Comparison of ENCODE assay signal across 33 cellular contexts in genomic region chr1:168897249-168897648, GRCh38.
"Had no signal": no experiment of that assay in that cellular context is flagged by ENCODE, and none has a peak within 500 bp of the region (broad histone marks: within the 10 kb centered on the region; RNA-seq: fewer than 3 reads in every experiment).

No MANE protein-coding gene starts in this region.

- H3K9me3 ChIP-seq: esophagus muscularis mucosa, gastrocnemius medialis, heart left ventricle had no signal

- H3K4me1 ChIP-seq: esophagus muscularis mucosa had no signal

- H3K4me3 Mint-ChIP-seq: activated CD4-positive, alpha-beta memory T cell treated with anti-CD3 and anti-CD28 coated beads for 36 hours; activated CD4-positive, alpha-beta T cell treated with anti-CD3 and anti-CD28 coated beads for 36 hours; activated CD4-positive, alpha-beta T cell treated with anti-CD3 and anti-CD28 coated beads, Interleukin-2, amount 10 ng/mL, durations not matched to agents 24 days and 14 days; activated CD8-positive, alpha-beta memory T cell treated with anti-CD3 and anti-CD28 coated beads, Interleukin-2, amount 10 ng/mL, durations not matched to agents 7 days and 5 days; activated CD8-positive, alpha-beta T cell treated with anti-CD3 and anti-CD28 coated beads, Interleukin-2, amount 10 ng/mL, durations not matched to agents 7 days and 5 days; activated naive CD4-positive, alpha-beta T cell treated with anti-CD3 and anti-CD28 coated beads for 36 hours; activated naive CD4-positive, alpha-beta T cell treated with anti-CD3 and anti-CD28 coated beads, Interleukin-2, amount 50 U/mL, for 24 hours; activated naive CD8-positive, alpha-beta T cell treated with anti-CD3 and anti-CD28 coated beads, Interleukin-2, amount 10 ng/mL, durations not matched to agents 7 days and 5 days; activated T-helper 1 cell treated with anti-CD3 and anti-CD28 coated beads, Interleukin-12 subunit alpha, Interleukin-12 subunit beta, Interleukin-2, Interleukin-4 antibody, amounts not matched to agents 30 ng/mL and 10 ng/mL and 1 ng/mL, durations not matched to agents 14 hours and 24 hours and 36 hours; central memory CD8-positive, alpha-beta T cell; dendritic cell treated with granulocyte-macrophage colony-stimulating factor and Interleukin-4, amounts not matched to agents 40 ng/mL and 50 ng/mL, for 4 days; endodermal cell had no signal

- H3K27ac ChIP-seq: brain microvascular endothelial cell, coronary artery, dorsolateral prefrontal cortex, esophagus muscularis mucosa, foreskin keratinocyte, gastrocnemius medialis, heart left ventricle had no signal

- H3K36me3 ChIP-seq: brain microvascular endothelial cell, esophagus muscularis mucosa, gastrocnemius medialis, heart left ventricle had no signal

- H3K27ac Mint-ChIP-seq: activated CD4-positive, alpha-beta memory T cell treated with anti-CD3 and anti-CD28 coated beads for 36 hours; activated CD4-positive, alpha-beta T cell treated with anti-CD3 and anti-CD28 coated beads for 36 hours; activated CD4-positive, alpha-beta T cell treated with anti-CD3 and anti-CD28 coated beads, Interleukin-2, amount 10 ng/mL, durations not matched to agents 24 days and 14 days; activated CD8-positive, alpha-beta memory T cell treated with anti-CD3 and anti-CD28 coated beads, Interleukin-2, amount 10 ng/mL, durations not matched to agents 7 days and 5 days; activated CD8-positive, alpha-beta T cell treated with anti-CD3 and anti-CD28 coated beads, Interleukin-2, amount 10 ng/mL, durations not matched to agents 7 days and 5 days; activated naive CD4-positive, alpha-beta T cell treated with anti-CD3 and anti-CD28 coated beads for 36 hours; activated naive CD8-positive, alpha-beta T cell treated with anti-CD3 and anti-CD28 coated beads, Interleukin-2, amount 10 ng/mL, durations not matched to agents 7 days and 5 days; activated T-helper 1 cell treated with anti-CD3 and anti-CD28 coated beads, Interleukin-12 subunit alpha, Interleukin-12 subunit beta, Interleukin-2, Interleukin-4 antibody, amounts not matched to agents 30 ng/mL and 10 ng/mL and 1 ng/mL, durations not matched to agents 14 hours and 24 hours and 36 hours; activated T-helper 2 cell treated with anti-CD3 and anti-CD28 coated beads, Interferon-gamma antibody, Interleukin-2, Interleukin-4, amounts not matched to agents 10 μg/mL and 5 μg/mL and 100 μg/mL, durations not matched to agents 14 hours and 24 hours and 36 hours; dendritic cell treated with granulocyte-macrophage colony-stimulating factor and Interleukin-4, amounts not matched to agents 40 ng/mL and 50 ng/mL, for 4 days; endodermal cell had no signal

- H3K9me3 Mint-ChIP-seq: activated CD4-positive, alpha-beta memory T cell treated with anti-CD3 and anti-CD28 coated beads for 36 hours; activated naive CD4-positive, alpha-beta T cell treated with anti-CD3 and anti-CD28 coated beads for 36 hours; activated naive CD4-positive, alpha-beta T cell treated with anti-CD3 and anti-CD28 coated beads, Interleukin-2, amount 50 U/mL, for 24 hours; activated T-helper 2 cell treated with anti-CD3 and anti-CD28 coated beads, Interferon-gamma antibody, Interleukin-2, Interleukin-4, amounts not matched to agents 10 μg/mL and 5 μg/mL and 100 μg/mL, durations not matched to agents 14 hours and 24 hours and 36 hours; central memory CD8-positive, alpha-beta T cell; dendritic cell treated with granulocyte-macrophage colony-stimulating factor and Interleukin-4, amounts not matched to agents 40 ng/mL and 50 ng/mL, for 4 days; endodermal cell had no signal

- ATAC-seq: activated CD4-positive, alpha-beta T cell treated with anti-CD3 and anti-CD28 coated beads for 36 hours; activated CD8-positive, alpha-beta memory T cell treated with anti-CD3 and anti-CD28 coated beads, Interleukin-2, amount 10 ng/mL, durations not matched to agents 7 days and 5 days; activated CD8-positive, alpha-beta T cell treated with anti-CD3 and anti-CD28 coated beads, Interleukin-2, amount 10 ng/mL, durations not matched to agents 7 days and 5 days; foreskin keratinocyte; gastrocnemius medialis; heart left ventricle had no signal

- H3K27me3 ChIP-seq: brain microvascular endothelial cell, dorsolateral prefrontal cortex, esophagus muscularis mucosa, foreskin keratinocyte, gastrocnemius medialis, heart left ventricle had no signal

- H3K4me3 ChIP-seq: coronary artery, dorsolateral prefrontal cortex, esophagus muscularis mucosa, gastrocnemius medialis, heart left ventricle had no signal

- DNase-seq: activated CD4-positive, alpha-beta memory T cell treated with anti-CD3 and anti-CD28 coated beads for 36 hours; activated CD4-positive, alpha-beta T cell treated with anti-CD3 and anti-CD28 coated beads for 36 hours; activated CD4-positive, alpha-beta T cell treated with anti-CD3 and anti-CD28 coated beads, Interleukin-2, amount 10 ng/mL, durations not matched to agents 24 days and 14 days; activated CD4-positive, CD25-positive, alpha-beta regulatory T cell; activated CD4-positive, CD25-positive, alpha-beta regulatory T cell treated with anti-CD3 and anti-CD28 coated beads, Interleukin-2, amount 50 U/mL, for 72 hours; activated CD8-positive, alpha-beta memory T cell treated with anti-CD3 and anti-CD28 coated beads, Interleukin-2, amount 10 ng/mL, durations not matched to agents 7 days and 5 days; activated CD8-positive, alpha-beta memory T cell treated with anti-CD3 and anti-CD28 coated beads, Interleukin-2, amount 50 U/mL, for 4 hours; activated CD8-positive, alpha-beta T cell treated with anti-CD3 and anti-CD28 coated beads, Interleukin-2, amount 10 ng/mL, durations not matched to agents 7 days and 5 days; activated effector memory CD4-positive, alpha-beta T cell treated with anti-CD3 and anti-CD28 coated beads, Interleukin-2, amount 50 U/mL, for 16 hours; activated naive CD4-positive, alpha-beta T cell treated with anti-CD3 and anti-CD28 coated beads for 36 hours; activated naive CD8-positive, alpha-beta T cell treated with anti-CD3 and anti-CD28 coated beads, Interleukin-2, amount 10 ng/mL, durations not matched to agents 7 days and 5 days; activated T-cell treated with anti-CD3 and anti-CD28 coated beads, Interleukin-2, amount 50 U/mL, for 1 hour; activated T-cell treated with anti-CD3 and anti-CD28 coated beads, Interleukin-2, amount 50 U/mL, for 48 hours; amniotic stem cell; anterior cingulate cortex; brain microvascular endothelial cell; dorsolateral prefrontal cortex; effector memory CD4-positive, alpha-beta T cell; endodermal cell; erythroblast; foreskin keratinocyte; gastrocnemius medialis; glutamatergic neuron; heart left ventricle; hypothalamus; T-helper 2 cell had no signal

- H3K4me1 Mint-ChIP-seq: activated CD4-positive, alpha-beta T cell treated with anti-CD3 and anti-CD28 coated beads for 36 hours; activated CD4-positive, alpha-beta T cell treated with anti-CD3 and anti-CD28 coated beads, Interleukin-2, amount 10 ng/mL, durations not matched to agents 24 days and 14 days; activated CD8-positive, alpha-beta memory T cell treated with anti-CD3 and anti-CD28 coated beads, Interleukin-2, amount 10 ng/mL, durations not matched to agents 7 days and 5 days; activated naive CD4-positive, alpha-beta T cell treated with anti-CD3 and anti-CD28 coated beads, Interleukin-2, amount 50 U/mL, for 24 hours; activated naive CD8-positive, alpha-beta T cell treated with anti-CD3 and anti-CD28 coated beads, Interleukin-2, amount 10 ng/mL, durations not matched to agents 7 days and 5 days; central memory CD8-positive, alpha-beta T cell; endodermal cell had no signal

- H3K36me3 Mint-ChIP-seq: activated CD4-positive, alpha-beta memory T cell treated with anti-CD3 and anti-CD28 coated beads for 36 hours; activated CD8-positive, alpha-beta memory T cell treated with anti-CD3 and anti-CD28 coated beads, Interleukin-2, amount 10 ng/mL, durations not matched to agents 7 days and 5 days; activated naive CD4-positive, alpha-beta T cell treated with anti-CD3 and anti-CD28 coated beads, Interleukin-2, amount 50 U/mL, for 24 hours had no signal
